In genomic region chr5:121533814-121534213, GRCh38 we compare ENCODE assay signal across 25 cellular contexts.
"Had no signal": no experiment of that assay in that cellular context is flagged by ENCODE, and none has a peak within 500 bp of the region (broad histone marks: within the 10 kb centered on the region; RNA-seq: fewer than 3 reads in every experiment).

No MANE protein-coding gene starts in this region.

- H3K4me2 ChIP-seq: hepatocyte had no signal

- DNase-seq: activated CD4-positive, alpha-beta T cell treated with anti-CD3 and anti-CD28 coated beads for 4 hours; activated CD4-positive, alpha-beta T cell treated with anti-CD3 and anti-CD28 coated beads, Interleukin-2, amount 50 U/mL, for 48 hours; activated CD4-positive, CD25-positive, alpha-beta regulatory T cell; activated CD8-positive, alpha-beta memory T cell treated with anti-CD3 and anti-CD28 coated beads, Interleukin-2, amount 50 U/mL, for 48 hours; activated naive CD4-positive, alpha-beta T cell treated with Interleukin-2 at 50 U/mL for 16 hours; activated naive CD8-positive, alpha-beta T cell treated with anti-CD3 and anti-CD28 coated beads, Interleukin-2, amount 10 ng/mL, durations not matched to agents 7 days and 5 days; activated T-cell treated with anti-CD3 and anti-CD28 coated beads, Interleukin-2, amount 50 U/mL, for 4 hours; amygdala; cortex of kidney; endodermal cell; foreskin fibroblast; immature natural killer cell; mammary epithelial cell; natural killer cell; right lobe of liver; stimulated activated CD4-positive, alpha-beta T cell treated with anti-CD3 and anti-CD28 coated beads, Interleukin-2, amount 100 ng/mL, for 24 hours; stomach; T-cell had no signal

- H3K27me3 ChIP-seq: hepatocyte, left lung, right lobe of liver, stomach, suprapubic skin, tibial nerve had no signal

- H3K9me3 ChIP-seq: left lung, right lobe of liver, suprapubic skin, tibial nerve had no signal

- H3K4me1 ChIP-seq: left lung, right lobe of liver, stomach, suprapubic skin, tibial nerve had no signal

- H2AFZ ChIP-seq: hepatocyte had no signal

- H3K4me3 ChIP-seq: hepatocyte, left lung, right lobe of liver, skin epidermis, stomach, suprapubic skin, tibial nerve had no signal

- H3K27ac ChIP-seq: epithelial cell of prostate, hepatocyte, left lung, right lobe of liver, stomach, suprapubic skin, tibial nerve had no signal

- H3K36me3 ChIP-seq: left lung, right lobe of liver, stomach, suprapubic skin, tibial nerve had no signal

- H3K79me2 ChIP-seq: hepatocyte had no signal

- ATAC-seq: activated T-cell treated with anti-CD3 and anti-CD28 coated beads, Interleukin-2, amount 50 U/mL, for 4 hours; natural killer cell; right lobe of liver; stimulated activated effector memory CD8-positive, alpha-beta T cell treated with anti-CD3 and anti-CD28 coated beads, Interleukin-12 subunit alpha, Interleukin-12 subunit beta, amount 100 ng/mL, for 72 hours; T-cell had no signal
